In the genomic region with DNA sequence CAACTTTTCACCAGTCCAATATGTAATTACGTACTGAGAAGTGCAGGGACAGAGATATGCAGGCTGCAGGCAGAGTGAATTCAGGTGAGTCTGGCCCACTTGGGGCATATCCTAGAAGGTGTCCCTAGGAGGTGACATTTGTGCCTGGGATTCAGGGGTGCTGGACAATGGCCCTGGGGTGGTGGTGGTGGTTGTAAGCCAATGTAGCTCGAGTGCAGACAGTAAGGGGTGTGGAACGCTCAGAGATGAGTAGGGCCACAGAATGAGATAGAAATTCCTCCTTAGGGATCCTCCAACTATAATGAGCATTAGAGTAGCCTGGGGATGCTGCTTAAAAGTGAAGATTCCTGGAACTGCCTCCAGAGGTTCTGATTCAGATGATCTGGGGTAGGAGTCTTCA, we compare ENCODE assay signal across 32 cellular contexts.
"Had no signal": no experiment of that assay in that cellular context is flagged by ENCODE, and none has a peak within 500 bp of the region (broad histone marks: within the 10 kb centered on the region; RNA-seq: fewer than 3 reads in every experiment).

No MANE protein-coding gene starts in this region.

- DNase-seq: Karpas-422, Kasumi-1, MG63, MM.1S, MV-4-11, NCI-H1048, NCI-H1092, NCI-H1092 treated with DMSO at 0.1 percent for 48 hours, NCI-H1105, NCI-H1105 treated with DMSO at 0.1 percent for 48 hours, NCI-H1417 treated with DMSO at 0.1 percent for 48 hours, NCI-H1436, NCI-H1436 treated with DMSO at 0.1 percent for 48 hours, NCI-H146, NCI-H1694, NCI-H1694 treated with DMSO at 0.1 percent for 48 hours, NCI-H187, NCI-H187 treated with DMSO at 0.1 percent for 48 hours, NCI-H1930, NCI-H2029, NCI-H2029 treated with DMSO at 0.1 percent for 48 hours, NCI-H2081, NCI-H2081 treated with DMSO at 0.1 percent for 48 hours, NCI-H2107, NCI-H2171, NCI-H2171 treated with DMSO at 0.1 percent for 48 hours, NCI-H2227 treated with DMSO at 0.1 percent for 48 hours, NCI-H226, NCI-H345, NCI-H446, NCI-H446 treated with DMSO at 0.1 percent for 48 hours, NCI-H510A had no signal
